16 cellular contexts compared by ENCODE assay signal in genomic region chr17:79977711-79978544, GRCh38. TPM values are rescaled to one million over a fixed set of nuclear protein-coding genes. Genes with fewer than 3 reads are reported as not detected.
DNase-seq lines count a peak whose midpoint lies in the region; ATAC-seq and TF ChIP-seq lines count a peak whose summit lies in the region.
"Had no signal": no experiment of that assay in that cellular context is flagged by ENCODE, and none has a peak within 500 bp of the region (broad histone marks: within the 10 kb centered on the region; RNA-seq: fewer than 3 reads in every experiment).

No MANE protein-coding gene starts in this region.

- H3K27ac ChIP-seq in breast epithelium (peak overlapping the region in 1 of 2 donors; percentile 51), mammary epithelial cell (ENCODE audit: insufficient read depth, low read depth, low read length) (no peak overlapping the region), vagina (peak overlapping the region; percentile 82)
- H3K27ac ChIP-seq: upper lobe of left lung had no signal

- H3K79me2 ChIP-seq in mammary epithelial cell (ENCODE audit: insufficient read depth, low read length) = no peaks in the 10 kb centered on the region

- CTCF ChIA-PET in mammary epithelial cell (lab: Charles Lee; ENCODE audit: low non-redundant PET) = no interaction called here

- H3K4me3 ChIP-seq in breast epithelium = peak overlapping the region in 2 of 3 donors; percentile 15 to 19
- no peak overlapping the region for H3K4me3 ChIP-seq in mammary epithelial cell (replicated peaks in 1 of 3; ENCODE audit: insufficient read depth in 1 of 3, low read depth in 2 of 3, low read length in 3 of 3)
- peak overlapping the region; percentile 4 to 18 for H3K4me3 ChIP-seq in vagina
- H3K4me3 ChIP-seq: upper lobe of left lung had no signal

- no peak overlapping the region for H3K4me2 ChIP-seq in mammary epithelial cell (ENCODE audit: insufficient read depth, low read depth, low read length)

- no peaks in the 10 kb centered on the region for H3K36me3 ChIP-seq in breast epithelium
- H3K36me3 ChIP-seq in mammary epithelial cell (ENCODE audit: insufficient read depth, low read length) = no peaks in the 10 kb centered on the region
- no peaks in the 10 kb centered on the region for H3K36me3 ChIP-seq in vagina

- 98% methylated on average over 29 of the region's 47 CpGs for WGBS in mammary epithelial cell (ENCODE audit: low coverage, missing lambda C conversion rate)

- no peaks in the 10 kb centered on the region for H3K4me1 ChIP-seq in breast epithelium
- H3K4me1 ChIP-seq in mammary epithelial cell (ENCODE audit: insufficient read depth, low read length) = no peaks in the 10 kb centered on the region
- H3K4me1 ChIP-seq in vagina = peaks cover 19% of the 10 kb centered on the region
- H3K4me1 ChIP-seq: upper lobe of left lung had no signal

- no peaks in the 10 kb centered on the region for H3K9me3 ChIP-seq in breast epithelium
- no peaks in the 10 kb centered on the region for H3K9me3 ChIP-seq in mammary epithelial cell (replicated peaks; ENCODE audit: insufficient read depth, low read length)
- no peaks in the 10 kb centered on the region for H3K9me3 ChIP-seq in vagina
- H3K9me3 ChIP-seq: upper lobe of left lung had no signal

- intact Hi-C loops in breast epithelium (cut with DNase I; ENCODE audit: low total_unique reads) (no loop called here), mammary epithelial cell (cut with micrococcal nuclease) (no loop called here), vagina (cut with DNase I) (no loop called here)

- ATAC-seq in HG03565 (IDR thresholded peaks at IDR 0.05; ENCODE audit: unreplicated experiment) = no peak
- ATAC-seq: activated CD8-positive, alpha-beta T cell treated with anti-CD3 and anti-CD28 coated beads for 36 hours; naive thymus-derived CD4-positive, alpha-beta T cell; stimulated activated naive CD8-positive, alpha-beta T cell treated with anti-CD3 and anti-CD28 coated beads, Interleukin-15, Interleukin-2, amounts not matched to agents 100 U/mL and 50 U/mL, for 24 hours; T-cell had no signal

- no TSS peak for BruUV-seq in mammary epithelial cell (replicated peaks; lab: Mats Ljungman, UMichigan)

- peak in 1 of 2 donors; percentile 50 for DNase-seq in breast epithelium (ENCODE audit: low spot score in 2 of 2)
- DNase-seq in mammary epithelial cell = no peak
- DNase-seq in ecto neural progenitor cell (ENCODE audit: low spot score) = peak; percentile 45
- peak; percentile 45 for DNase-seq in midbrain (lab: John Stamatoyannopoulos, UW)
- no peak for DNase-seq in vagina (ENCODE audit: extremely low spot score in 2 of 2)
- DNase-seq in NOMO-1 treated with DMSO at 0.1 percent for 48 hours (lab: John Stamatoyannopoulos, UW; ENCODE audit: unreplicated experiment) = no peak
- no peak for DNase-seq in stimulated activated CD4-positive, alpha-beta T cell treated with anti-CD3 and anti-CD28 coated beads, Interleukin-2, amount 100 ng/mL, for 48 hours
- DNase-seq: activated CD8-positive, alpha-beta T cell treated with anti-CD3 and anti-CD28 coated beads for 36 hours; HCEC 1CT; NCI-H82; stimulated activated naive CD8-positive, alpha-beta T cell treated with anti-CD3 and anti-CD28 coated beads, Interleukin-15, Interleukin-2, amounts not matched to agents 100 U/mL and 50 U/mL, for 24 hours; T-cell had no signal

- no peak for TF ChIP-seq POLR2A in breast epithelium (IDR thresholded peaks at IDR 0.05)
- no peak for TF ChIP-seq POLR2A in vagina (IDR thresholded peaks at IDR 0.05)

- H3K9ac ChIP-seq in mammary epithelial cell (ENCODE audit: insufficient read depth, low read length) = no peak overlapping the region

- dilution Hi-C loops in mammary epithelial cell (cut with HindIII; ENCODE audit: low sequenced_read_pairs) = loop anchor here (5.0 to 25.0 kb wide), 6 partner anchors 41 to 216 kb away; no protein-coding TSS in a partner anchor

- H3K27me3 ChIP-seq in breast epithelium = no peaks in the 10 kb centered on the region
- no peaks in the 10 kb centered on the region for H3K27me3 ChIP-seq in mammary epithelial cell (ENCODE audit: insufficient read depth, low read length)
- H3K27me3 ChIP-seq in vagina = no peaks in the 10 kb centered on the region
- H3K27me3 ChIP-seq: upper lobe of left lung had no signal

- H2AFZ ChIP-seq in mammary epithelial cell (ENCODE audit: low read depth, low read length) = no peak overlapping the region

- no peaks in the 10 kb centered on the region for H4K20me1 ChIP-seq in mammary epithelial cell (ENCODE audit: insufficient read depth, low read length)

- no peak for TF ChIP-seq CTCF in breast epithelium (IDR thresholded peaks at IDR 0.05)
- no peak for TF ChIP-seq CTCF in mammary epithelial cell (conservative IDR thresholded peaks at IDR 0.05 in 1 of 2, IDR thresholded peaks at IDR 0.05 in 1 of 2; ENCODE audit: extremely low read depth in 1 of 2, insufficient read depth in 1 of 2, low read depth in 1 of 2, low read length in 2 of 2)
- TF ChIP-seq CTCF in vagina (IDR thresholded peaks at IDR 0.05) = no peak

- in situ Hi-C loops in mammary epithelial cell (cut with MboI; ENCODE audit: low sequenced_read_pairs in 2 of 2) = loop anchor here (25.0 kb wide), 1 partner anchor 166 kb away; no protein-coding TSS in a partner anchor

RNA-seq across cellular contexts. Expression of gene TBC1D16, which starts 57.7 kb away (rescaled TPM):
- total RNA-seq in breast epithelium = 10 to 100 TPM; 27.1 to 92.2 (median 32.8) TPM
- 10 to 100 TPM; 20.7 to 28.3 TPM for total RNA-seq in mammary epithelial cell
- polyA plus RNA-seq in mammary epithelial cell = 7.5 TPM
- 33.0 TPM for polyA minus RNA-seq in mammary epithelial cell
- 18.2 TPM for total RNA-seq in vagina

RNA-seq across cellular contexts. Expression of gene CCDC40, which starts 58.5 kb away (rescaled TPM):
- total RNA-seq in breast epithelium = 10 to 100 TPM in 2 of 3 donors, 1 to 10 TPM in 1; 7.4 to 11.8 (median 11.6) TPM
- 1 to 10 TPM; 2.7 to 3.0 TPM for total RNA-seq in mammary epithelial cell
- 0.82 TPM for polyA plus RNA-seq in mammary epithelial cell
- not detected for polyA minus RNA-seq in mammary epithelial cell
- 9.3 TPM for total RNA-seq in vagina
- polyA plus RNA-seq: CD4-positive, alpha-beta memory T cell; naive thymus-derived CD4-positive, alpha-beta T cell had no signal

Comparison
In these comparisons a context has a peak if more than half of its experiments do, and no peak if none do; other contexts are left out.
1. H3K4me3 ChIP-seq: peak in breast epithelium (2 of 3) and vagina (2 of 2); none in mammary epithelial cell (0 of 3).
2. DNase-seq: peak in ecto neural progenitor cell (single experiment) and midbrain (single experiment); none in mammary epithelial cell (single experiment), vagina (0 of 2), NOMO-1 treated with DMSO at 0.1 percent for 48 hours (single experiment) and stimulated activated CD4-positive, alpha-beta T cell treated with anti-CD3 and anti-CD28 coated beads, Interleukin-2, amount 100 ng/mL, for 48 hours (0 of 2).